5 cellular contexts compared by ENCODE assay signal in the genomic region with DNA sequence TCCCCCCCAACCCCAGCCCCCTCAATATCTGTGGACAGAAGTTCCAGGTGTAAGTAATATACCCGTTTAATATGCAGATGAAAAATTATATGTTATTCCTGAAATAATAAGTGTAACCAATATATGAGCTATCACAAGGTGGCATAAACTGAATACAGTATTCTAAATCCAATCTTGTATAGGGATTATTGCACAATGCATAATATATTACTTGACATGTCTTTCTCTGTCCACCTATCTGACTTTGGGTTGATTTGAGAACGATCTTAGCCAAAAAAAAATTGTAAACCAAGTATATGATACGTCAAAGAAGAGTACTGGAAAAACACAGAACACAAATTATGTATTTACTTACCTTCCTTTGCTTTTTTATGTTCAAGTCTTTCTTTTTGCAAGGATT.
"Had no signal": no experiment of that assay in that cellular context is flagged by ENCODE, and none has a peak within 500 bp of the region (broad histone marks: within the 10 kb centered on the region; RNA-seq: fewer than 3 reads in every experiment).

No MANE protein-coding gene starts in this region.

- H3K27ac ChIP-seq: HL-60 had no signal

- H3K36me3 ChIP-seq: HAP-1 had no signal

- H2AFZ ChIP-seq: GM23248 had no signal

- H3K9me3 Mint-ChIP-seq: HFFc6 had no signal

- DNase-seq: GOT3 had no signal

- H3K4me3 ChIP-seq: GM23248, HAP-1 had no signal

- H3K9me3 ChIP-seq: HAP-1 had no signal
